1 cellular context compared by ENCODE assay signal in genomic region chr15:40941528-40942336, GRCh38.
TF ChIP-seq lines count a peak whose summit lies in the region.

No MANE protein-coding gene starts in this region.

TF ChIP-seq in HepG2, 621 proteins besides CTCF, POLR2A, EP300 and RAD21 (continues in another document):
- peak; percentile 38 for TF ChIP-seq ZFP91 (CRISPR knock-in tag; IDR thresholded peaks at IDR 0.05; ENCODE audit: borderline replicate concordance)
- TF ChIP-seq ZSCAN21 (CRISPR knock-in tag; IDR thresholded peaks at IDR 0.05; ENCODE audit: borderline replicate concordance) = peak; percentile 69; the same call in 1 of the 2 replicates
- TF ChIP-seq ZNF556 (CRISPR knock-in tag; IDR thresholded peaks at IDR 0.05; ENCODE audit: borderline replicate concordance) = 0 out of 2 replicates have a peak, but pooled peaks have one; percentile 39
- no peak for TF ChIP-seq ZNF17 (CRISPR knock-in tag; IDR thresholded peaks at IDR 0.05)
- TF ChIP-seq SAP130 (CRISPR knock-in tag; IDR thresholded peaks at IDR 0.05; ENCODE audit: low read depth) = peak; percentile 51
- no peak for TF ChIP-seq ELF4 (CRISPR knock-in tag; IDR thresholded peaks at IDR 0.05; ENCODE audit: borderline replicate concordance)
- TF ChIP-seq ZNF138 (CRISPR knock-in tag; IDR thresholded peaks at IDR 0.05; ENCODE audit: low read depth) = peak; percentile 74; the same call in 1 of the 2 replicates
- TF ChIP-seq TERF1 (CRISPR knock-in tag; IDR thresholded peaks at IDR 0.05) = no peak
- TF ChIP-seq GABPB1 (CRISPR knock-in tag; IDR thresholded peaks at IDR 0.05) = peak; percentile 84
- no peak for TF ChIP-seq CBFB (CRISPR knock-in tag; IDR thresholded peaks at IDR 0.05)
- TF ChIP-seq MAF1 (CRISPR knock-in tag; IDR thresholded peaks at IDR 0.05; ENCODE audit: borderline replicate concordance) = no peak
- TF ChIP-seq ZKSCAN1 (IDR thresholded peaks at IDR 0.05; ENCODE audit: low read length) = no peak
- peak; percentile 50; the same call in 1 of the 2 replicates for TF ChIP-seq ZNF766 (CRISPR knock-in tag; IDR thresholded peaks at IDR 0.05; ENCODE audit: borderline replicate concordance)
- TF ChIP-seq DDIT3 (CRISPR knock-in tag; IDR thresholded peaks at IDR 0.05) = no peak
- peak; percentile 23; the same call in 1 of the 2 replicates for TF ChIP-seq RFXAP (CRISPR knock-in tag; IDR thresholded peaks at IDR 0.05; ENCODE audit: borderline replicate concordance)
- TF ChIP-seq MXD1 (CRISPR knock-in tag; IDR thresholded peaks at IDR 0.05) = peak; percentile 50; the same call in 1 of the 2 replicates
- TF ChIP-seq ZNF580 (CRISPR knock-in tag; IDR thresholded peaks at IDR 0.05; ENCODE audit: borderline replicate concordance, low read depth) = peak; percentile 45; the same call in 1 of the 2 replicates
- TF ChIP-seq RXRA (CRISPR knock-in tag; IDR thresholded peaks at IDR 0.05) = no peak
- TF ChIP-seq ZNF136 (CRISPR knock-in tag; IDR thresholded peaks at IDR 0.05; ENCODE audit: low read depth) = no peak
- peak; percentile 69; the same call in 1 of the 2 replicates for TF ChIP-seq ZIK1 (CRISPR knock-in tag; IDR thresholded peaks at IDR 0.05; ENCODE audit: borderline replicate concordance, low read depth)
- TF ChIP-seq ZNF788 (CRISPR knock-in tag; IDR thresholded peaks at IDR 0.05; ENCODE audit: borderline replicate concordance) = peak; percentile 71; the same call in 1 of the 2 replicates
- TF ChIP-seq RARA (CRISPR knock-in tag; IDR thresholded peaks at IDR 0.05) = no peak
- TF ChIP-seq ZNF746 (CRISPR knock-in tag; IDR thresholded peaks at IDR 0.05) = 0 out of 2 replicates have a peak, but pooled peaks have one; percentile 30
- TF ChIP-seq HNRNPK (IDR thresholded peaks at IDR 0.05; ENCODE audit: low read depth, low read length, poor library complexity, severe bottlenecking) = no peak
- TF ChIP-seq ZNF557 (CRISPR knock-in tag; IDR thresholded peaks at IDR 0.05) = peak; percentile 61; the same call in 1 of the 2 replicates
- TF ChIP-seq ZNF446 (CRISPR knock-in tag; IDR thresholded peaks at IDR 0.05) = no peak
- TF ChIP-seq ZNF562 (CRISPR knock-in tag; IDR thresholded peaks at IDR 0.05; ENCODE audit: borderline replicate concordance) = no peak
- no peak for TF ChIP-seq IKZF4 (CRISPR knock-in tag; IDR thresholded peaks at IDR 0.05; ENCODE audit: borderline replicate concordance, low read depth, not compliant biosample characterization)
- TF ChIP-seq TFDP1 (CRISPR knock-in tag; IDR thresholded peaks at IDR 0.05; ENCODE audit: borderline replicate concordance) = peak; percentile 22; the same call in 1 of the 2 replicates
- TF ChIP-seq STAG1 (CRISPR knock-in tag; IDR thresholded peaks at IDR 0.05) = peak; percentile 34
- TF ChIP-seq ZNF441 (CRISPR knock-in tag; IDR thresholded peaks at IDR 0.05; ENCODE audit: borderline replicate concordance) = peak; percentile 29; the same call in 1 of the 2 replicates
- TF ChIP-seq ZNF678 (CRISPR knock-in tag; IDR thresholded peaks at IDR 0.05) = no peak
- TF ChIP-seq POGZ (CRISPR knock-in tag; IDR thresholded peaks at IDR 0.05) = no peak
- peak; percentile 64 for TF ChIP-seq ZFX (CRISPR knock-in tag; IDR thresholded peaks at IDR 0.05; ENCODE audit: low read depth)
- no peak for TF ChIP-seq NONO (IDR thresholded peaks at IDR 0.05)
- no peak for TF ChIP-seq NONO (CRISPR knock-in tag; conservative IDR thresholded peaks at IDR 0.05)
- TF ChIP-seq GABPA (IDR thresholded peaks at IDR 0.05; ENCODE audit: low read depth, low read length) = no peak; the same call in 1 of the 2 replicates
- peak; percentile 62 for TF ChIP-seq GABPA (CRISPR knock-in tag; IDR thresholded peaks at IDR 0.05; ENCODE audit: low read depth)
- no peak for TF ChIP-seq PRDM4 (CRISPR knock-in tag; IDR thresholded peaks at IDR 0.05; ENCODE audit: borderline replicate concordance)
- TF ChIP-seq SIN3B (IDR thresholded peaks at IDR 0.05; ENCODE audit: low read length) = no peak
- TF ChIP-seq ZSCAN29 (CRISPR knock-in tag; conservative IDR thresholded peaks at IDR 0.05) = no peak
- peak; percentile 32; the same call in 1 of the 2 replicates for TF ChIP-seq NR0B2 (CRISPR knock-in tag; IDR thresholded peaks at IDR 0.05)
- no peak for TF ChIP-seq CHD4 (IDR thresholded peaks at IDR 0.05; ENCODE audit: borderline replicate concordance, low read length)
- TF ChIP-seq ARID2 (CRISPR knock-in tag; IDR thresholded peaks at IDR 0.05; ENCODE audit: borderline replicate concordance) = 0 out of 2 replicates have a peak, but pooled peaks have one; percentile 63
- no peak for TF ChIP-seq IRF1 (CRISPR knock-in tag; IDR thresholded peaks at IDR 0.05; ENCODE audit: low read depth)
- TF ChIP-seq BRF2 (CRISPR knock-in tag; IDR thresholded peaks at IDR 0.05) = 0 out of 2 replicates have a peak, but pooled peaks have one; percentile 17
- TF ChIP-seq TFE3 (CRISPR knock-in tag; IDR thresholded peaks at IDR 0.05) = 0 out of 2 replicates have a peak, but pooled peaks have one; percentile 36
- TF ChIP-seq ATF2 (CRISPR knock-in tag; IDR thresholded peaks at IDR 0.05) = no peak
- 0 out of 2 replicates have a peak, but pooled peaks have one; percentile 17 for TF ChIP-seq ATF5 (CRISPR knock-in tag; IDR thresholded peaks at IDR 0.05; ENCODE audit: low read depth)
- TF ChIP-seq ZNF629 (CRISPR knock-in tag; conservative IDR thresholded peaks at IDR 0.05) = no peak
- TF ChIP-seq KDM2A (CRISPR knock-in tag; IDR thresholded peaks at IDR 0.05; ENCODE audit: borderline replicate concordance, low read depth) = peak; percentile 37
- TF ChIP-seq XRCC5 (optimal IDR thresholded peaks at IDR 0.05; ENCODE audit: low read length) = peak; percentile 38
- no peak for TF ChIP-seq ATF1 (CRISPR knock-in tag; IDR thresholded peaks at IDR 0.05)
